In the genomic region with DNA sequence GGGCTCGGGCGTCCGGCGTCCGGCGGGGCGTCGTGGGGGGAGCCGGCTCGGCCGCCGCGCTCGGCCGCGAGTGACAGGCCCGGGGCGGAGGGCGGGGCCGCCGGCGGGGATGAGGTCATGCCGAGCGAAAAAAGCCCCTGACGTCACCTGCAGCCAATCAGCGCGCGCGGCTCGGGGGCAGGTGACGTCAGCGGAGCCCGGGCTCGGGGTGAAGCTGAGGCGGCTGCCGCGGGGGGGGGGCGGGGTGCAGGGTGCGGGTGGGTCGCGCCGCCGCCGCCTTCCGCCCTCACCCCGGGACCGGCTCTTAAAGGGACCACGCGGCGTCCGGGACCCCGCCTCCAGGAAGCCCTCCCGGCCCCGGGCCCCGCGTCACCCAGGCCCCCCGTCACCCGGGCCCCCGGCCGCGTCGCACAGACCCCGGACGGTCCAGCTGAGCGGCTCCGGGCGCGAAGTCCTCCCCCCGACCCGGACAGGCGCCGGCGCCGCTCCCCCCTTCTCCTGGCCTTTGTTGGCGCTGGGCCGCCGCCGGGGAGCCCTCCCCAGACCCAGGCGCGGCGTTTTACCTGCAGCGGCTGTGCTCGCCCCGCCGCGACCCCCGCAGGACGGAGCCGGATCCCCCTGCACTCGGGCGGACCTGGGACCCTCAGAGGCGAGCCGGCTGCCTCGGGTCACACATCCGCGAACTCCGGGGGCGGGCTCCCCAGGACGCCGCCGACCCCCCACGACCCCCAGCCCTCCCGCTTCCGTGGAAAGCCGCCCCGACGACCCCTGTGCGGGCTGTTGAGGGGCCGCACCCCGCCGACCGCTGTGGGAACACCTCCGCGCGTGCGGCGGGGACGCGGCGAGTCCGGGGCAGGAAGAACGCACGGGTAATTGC, we compare ENCODE assay signal across 8 cellular contexts. TPM values are rescaled to one million over a fixed set of nuclear protein-coding genes. Genes with fewer than 3 reads are reported as not detected.
DNase-seq lines count a peak whose midpoint lies in the region; ATAC-seq and TF ChIP-seq lines count a peak whose summit lies in the region.

Gene DUSP8, minus strand, starts transcription at position 72 of the 877 bp plus-strand sequence. CDS start 6,445 bp downstream, outside the sequence.

- TF ChIP-seq CTCF in adrenal gland (IDR thresholded peaks at IDR 0.05) (no peak), cardiac muscle cell (IDR thresholded peaks at IDR 0.05; ENCODE audit: low read depth, low read length) (no peak), ovary (IDR thresholded peaks at IDR 0.05) (no peak)

- H3K27me3 ChIP-seq in CD4-positive, alpha-beta memory T cell (ENCODE audit: insufficient read depth, low read length), result no peaks in the 10 kb centered on the region
- H3K27me3 ChIP-seq in adrenal gland, result peaks cover 18% of the 10 kb centered on the region
- peaks cover 92% of the 10 kb centered on the region for H3K27me3 ChIP-seq in cardiac muscle cell
- H3K27me3 ChIP-seq in ovary, result no peaks in the 10 kb centered on the region

- H3K9me3 Mint-ChIP-seq in CD4-positive, alpha-beta memory T cell, result peaks cover 0 to 3% (median 0%) of the 10 kb centered on the region in 8 donors

- peak within 1 kb of the TSS; percentile 73 to 95 (median 86) for H3K4me3 Mint-ChIP-seq in CD4-positive, alpha-beta memory T cell

- peak within 1 kb of the TSS; percentile 86 to 97 (median 95) for H3K27ac Mint-ChIP-seq in CD4-positive, alpha-beta memory T cell

- intact Hi-C loops in CD4-positive, alpha-beta memory T cell (cut with micrococcal nuclease), result loop anchor here (5.0 kb wide), 1 partner anchor 190 kb away; no protein-coding TSS in a partner anchor
- intact Hi-C loops in adrenal gland (cut with DNase I), result no loop called here
- intact Hi-C loops in ovary (cut with DNase I), result loop anchor here in 3 of 4 donors (1.0 to 10.0 kb wide), 4 partner anchors 14 to 370 kb away; no protein-coding TSS in a partner anchor

- H3K27ac ChIP-seq in CD4-positive, alpha-beta memory T cell (ENCODE audit: low read depth, low read length), result peak within 1 kb of the TSS; percentile 92
- peak within 1 kb of the TSS in 2 of 5 donors; percentile 45 to 75 for H3K27ac ChIP-seq in adrenal gland
- no peak within 1 kb of the TSS for H3K27ac ChIP-seq in cardiac muscle cell
- peak within 1 kb of the TSS in 1 of 2 donors; percentile 52 for H3K27ac ChIP-seq in ovary
- peak within 1 kb of the TSS; percentile 87 for H3K27ac ChIP-seq in temporal lobe (ENCODE audit: low read depth, low read length)

- H3K36me3 Mint-ChIP-seq in CD4-positive, alpha-beta memory T cell, result no peaks in the 10 kb centered on the region

- H3K4me1 Mint-ChIP-seq in CD4-positive, alpha-beta memory T cell, result peaks cover 7 to 33% (median 10%) of the 10 kb centered on the region in 4 donors

- WGBS in adrenal gland, 4 donors, result 1 to 2% methylated on average over 95 to 120 of the region's 123 CpGs; no CpG with 5 or more reads in 2 of the 4 donors
- WGBS in ovary, 3 donors, result 0 to 1% (median 0%) methylated on average over 40 to 123 of the region's 123 CpGs

- peak; percentile 46 for ATAC-seq in GM21619 (IDR thresholded peaks at IDR 0.05; ENCODE audit: unreplicated experiment)

- H3K4me3 ChIP-seq in CD4-positive, alpha-beta memory T cell (ENCODE audit: low read length in 2 of 2), result peak within 1 kb of the TSS; percentile 42 to 58
- H3K4me3 ChIP-seq in adrenal gland (peak within 1 kb of the TSS in 1 of 4 donors; percentile 60), cardiac muscle cell (peak within 1 kb of the TSS; percentile 37), ovary (peak within 1 kb of the TSS; percentile 54)

- peak; percentile 94 to 96 (median 96) for DNase-seq in CD4-positive, alpha-beta memory T cell
- DNase-seq in NAMALWA (ENCODE audit: low spot score) (peak; percentile 43), T follicular helper cell (ENCODE audit: low read depth) (peak; percentile 95), adrenal gland (peak; percentile 80 to 94 (median 89)), cardiac muscle cell (ENCODE audit: low read depth in 1 of 2, low spot score in 1 of 2) (peak; percentile 84 to 87), ovary (peak; percentile 56 to 84 (median 83))

- TF ChIP-seq EP300 in ovary (IDR thresholded peaks at IDR 0.05), result no peak

- no peaks in the 10 kb centered on the region for H3K36me3 ChIP-seq in CD4-positive, alpha-beta memory T cell (ENCODE audit: insufficient read depth, low read length)
- H3K36me3 ChIP-seq in adrenal gland (replicated peaks in 1 of 2), result no peaks in the 10 kb centered on the region
- no peaks in the 10 kb centered on the region for H3K36me3 ChIP-seq in cardiac muscle cell
- H3K36me3 ChIP-seq in ovary, result no peaks in the 10 kb centered on the region

- peak in 1 of 2 donors; percentile 35 for TF ChIP-seq POLR2A in adrenal gland (IDR thresholded peaks at IDR 0.05)
- TF ChIP-seq POLR2A in ovary (IDR thresholded peaks at IDR 0.05), result no peak

- H3K4me1 ChIP-seq in CD4-positive, alpha-beta memory T cell (ENCODE audit: insufficient read depth, low read length), result peaks cover 30% of the 10 kb centered on the region
- H3K4me1 ChIP-seq in adrenal gland (replicated peaks in 1 of 2) (peaks cover 0 to 5% of the 10 kb centered on the region in 2 donors), cardiac muscle cell (ENCODE audit: low read depth) (peaks cover 3% of the 10 kb centered on the region), ovary (ENCODE audit: insufficient read depth) (no peaks in the 10 kb centered on the region)

- POLR2A ChIA-PET in CD4-positive, alpha-beta memory T cell (lab: Charles Lee; ENCODE audit: partially characterized antibody), result interaction anchor here (0.7 to 5.7 kb wide), 7 partner anchors 17 to 310 kb away, joined by 3 to 72 read pairs (median 6); partner anchors contain the start of genes LSP1 and TOLLIP

- H3K27me3 Mint-ChIP-seq in CD4-positive, alpha-beta memory T cell, result no peaks in the 10 kb centered on the region

- CTCF ChIA-PET in CD4-positive, alpha-beta memory T cell (lab: Charles Lee; ENCODE audit: partially characterized antibody), result interaction anchor here (3.0 to 3.6 kb wide), 2 partner anchors 11 to 26 kb away, joined by 15 to 54 read pairs; partner anchors contain the start of gene KRTAP5-1

- no peaks in the 10 kb centered on the region for H3K9me3 ChIP-seq in CD4-positive, alpha-beta memory T cell (ENCODE audit: control insufficient read depth in 1 of 2, low read length in 2 of 2)
- no peaks in the 10 kb centered on the region for H3K9me3 ChIP-seq in adrenal gland (replicated peaks in 1 of 3)
- H3K9me3 ChIP-seq in cardiac muscle cell (ENCODE audit: low read depth), result no peaks in the 10 kb centered on the region
- no peaks in the 10 kb centered on the region for H3K9me3 ChIP-seq in ovary

RNA-seq across cellular contexts. Expression of gene DUSP8, which starts in this region (rescaled TPM):
- total RNA-seq in CD4-positive, alpha-beta memory T cell, result 1 to 10 TPM; 5.8 TPM
- 1 to 10 TPM in 1 of 2 donors, not detected in 1; 1.5 TPM for polyA plus RNA-seq in CD4-positive, alpha-beta memory T cell
- total RNA-seq in adrenal gland (1 to 10 TPM in 6 of 8 donors, under 1 TPM in 2; 0.26 to 6.3 (median 1.6) TPM), cardiac muscle cell (0.51 and 0.60 TPM in 2 replicates), ovary (10 to 100 TPM in 2 of 7 donors, 1 to 10 TPM in 3, under 1 TPM in 2; 0.38 to 14.9 (median 1.3) TPM), temporal lobe (7.6 TPM)
- polyA plus RNA-seq in adrenal gland (1 to 10 TPM; 2.4 to 5.2 (median 3.4) TPM), cardiac muscle cell (0.55 and 0.59 TPM in 2 replicates), ovary (1 to 10 TPM in 1 of 2 donors, under 1 TPM in 1; 0.59 to 1.6 TPM)

Comparison
In these comparisons a context has a peak if more than half of its experiments do, and no peak if none do; other contexts are left out.
1. Peak in DNase-seq and H3K4me3 ChIP-seq in cardiac muscle cell; RNA of the gene not detected or under 1 TPM.
2. DNase-seq: peak in every context shown above with its lines; median percentile 96 in CD4-positive, alpha-beta memory T cell; 95 in T follicular helper cell; 89 in adrenal gland; 86 in cardiac muscle cell; 83 in ovary; 43 in NAMALWA.
3. intact Hi-C loops: an anchor here in CD4-positive, alpha-beta memory T cell (5.0 kb wide) and ovary (1.0 to 10.0 kb wide); none called in adrenal gland.